ENCODE assay signal across 11 cellular contexts in the genomic region with DNA sequence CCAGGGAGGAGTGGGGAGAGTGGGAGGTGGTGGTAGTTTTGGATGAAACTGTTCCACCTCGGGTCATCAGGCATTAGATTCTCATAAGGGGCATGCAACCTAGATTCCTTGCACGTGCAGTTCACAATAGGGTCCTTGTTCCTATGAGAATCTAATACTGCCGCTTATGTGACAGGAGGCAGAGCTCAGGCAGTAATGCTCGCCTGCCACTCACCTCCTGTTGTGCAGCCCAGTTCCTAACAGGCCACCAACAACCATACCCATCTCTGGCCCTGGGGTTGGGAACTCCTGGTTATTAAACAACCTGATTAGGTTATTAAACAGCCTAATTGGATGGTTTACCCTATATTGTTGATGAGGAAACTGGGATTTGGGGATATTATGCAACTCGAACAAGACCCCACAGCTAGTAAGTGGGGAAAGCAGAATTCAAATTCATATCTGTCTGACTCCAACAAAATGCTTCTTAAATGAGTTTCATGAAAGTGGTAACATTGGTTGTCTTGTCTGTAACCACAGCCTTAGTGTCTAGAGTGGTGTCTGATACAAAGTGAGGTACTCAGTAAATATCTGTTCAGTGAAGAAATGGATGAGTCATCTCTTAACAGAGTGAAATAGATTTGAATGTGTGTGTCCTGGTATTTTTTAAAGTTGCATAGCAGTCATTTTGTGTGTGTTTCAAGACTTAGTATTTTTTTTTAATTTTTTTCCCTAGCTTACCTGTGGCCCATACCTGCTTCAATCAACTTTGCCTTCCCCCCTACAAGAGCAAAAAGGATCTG.
DNase-seq lines count a peak whose midpoint lies in the region; ATAC-seq and TF ChIP-seq lines count a peak whose summit lies in the region.
"Had no signal": no experiment of that assay in that cellular context is flagged by ENCODE, and none has a peak within 500 bp of the region (broad histone marks: within the 10 kb centered on the region; RNA-seq: fewer than 3 reads in every experiment).

No MANE protein-coding gene starts in this region.

- no peaks in the 10 kb centered on the region for H3K27me3 Mint-ChIP-seq in osteocyte (ENCODE audit: unreplicated experiment)

- H3K27ac Mint-ChIP-seq in osteocyte (ENCODE audit: unreplicated experiment) = peak overlapping the region; percentile 66
- H3K27ac Mint-ChIP-seq: T-helper 1 cell treated with Interleukin-12 subunit alpha and Interleukin-12 subunit beta and Interleukin-4 antibody, amounts not matched to agents 30 μg/mL and 1 μg/mL, for 36 hours had no signal

- peaks cover 14% of the 10 kb centered on the region for H3K36me3 Mint-ChIP-seq in osteocyte (ENCODE audit: unreplicated experiment)

- no peak for TF ChIP-seq CTCF in osteocyte (IDR thresholded peaks at IDR 0.05)

- H3K9me3 ChIP-seq in SJCRH30 (replicated peaks) = no peaks in the 10 kb centered on the region
- H3K9me3 ChIP-seq: prostate gland had no signal

- no peaks in the 10 kb centered on the region for H3K36me3 ChIP-seq in SJCRH30
- H3K36me3 ChIP-seq: prostate gland had no signal

- DNase-seq in GM04504 (ENCODE audit: low read depth) (peak; percentile 39), OCI-M1 (lab: John Stamatoyannopoulos, UW) (peak; percentile 61), epithelial cell of prostate (ENCODE audit: low read depth, low spot score) (peak; percentile 45), osteocyte (ENCODE audit: extremely low spot score, unreplicated experiment) (no peak), SJCRH30 (no peak)
- DNase-seq: activated T-cell treated with anti-CD3 and anti-CD28 coated beads for 4 hours had no signal

- peaks cover 34% of the 10 kb centered on the region for H3K4me1 Mint-ChIP-seq in osteocyte (ENCODE audit: unreplicated experiment)

- H3K27ac ChIP-seq in epithelial cell of prostate (peak overlapping the region; percentile 26), SJCRH30 (no peak overlapping the region)
- H3K27ac ChIP-seq: prostate gland had no signal

- no peaks in the 10 kb centered on the region for H3K27me3 ChIP-seq in SJCRH30

- ATAC-seq in HG03354 (IDR thresholded peaks at IDR 0.05; ENCODE audit: poor library complexity, severe bottlenecking, unreplicated experiment) = no peak
- no peak for ATAC-seq in GM21723 (IDR thresholded peaks at IDR 0.05; ENCODE audit: unreplicated experiment)
- no peak for ATAC-seq in GM21529 (IDR thresholded peaks at IDR 0.05; ENCODE audit: unreplicated experiment)

- no peaks in the 10 kb centered on the region for H3K4me1 ChIP-seq in SJCRH30
- H3K4me1 ChIP-seq: prostate gland had no signal

- H3K9me3 Mint-ChIP-seq in osteocyte (ENCODE audit: unreplicated experiment) = no peaks in the 10 kb centered on the region
- H3K9me3 Mint-ChIP-seq: T-helper 1 cell treated with Interleukin-12 subunit alpha and Interleukin-12 subunit beta and Interleukin-4 antibody, amounts not matched to agents 30 μg/mL and 1 μg/mL, for 36 hours had no signal

- no peak overlapping the region for H3K4me3 Mint-ChIP-seq in osteocyte (ENCODE audit: unreplicated experiment)
- H3K4me3 Mint-ChIP-seq: T-helper 1 cell treated with Interleukin-12 subunit alpha and Interleukin-12 subunit beta and Interleukin-4 antibody, amounts not matched to agents 30 μg/mL and 1 μg/mL, for 36 hours had no signal

- no peak overlapping the region for H3K4me3 ChIP-seq in SJCRH30
- H3K4me3 ChIP-seq: prostate gland had no signal

Comparison
In these comparisons a context has a peak if more than half of its experiments do, and no peak if none do; other contexts are left out.
1. DNase-seq: peak in GM04504 (single experiment), OCI-M1 (single experiment) and epithelial cell of prostate (single experiment); none in osteocyte (single experiment) and SJCRH30 (0 of 2).